In the genomic region with DNA sequence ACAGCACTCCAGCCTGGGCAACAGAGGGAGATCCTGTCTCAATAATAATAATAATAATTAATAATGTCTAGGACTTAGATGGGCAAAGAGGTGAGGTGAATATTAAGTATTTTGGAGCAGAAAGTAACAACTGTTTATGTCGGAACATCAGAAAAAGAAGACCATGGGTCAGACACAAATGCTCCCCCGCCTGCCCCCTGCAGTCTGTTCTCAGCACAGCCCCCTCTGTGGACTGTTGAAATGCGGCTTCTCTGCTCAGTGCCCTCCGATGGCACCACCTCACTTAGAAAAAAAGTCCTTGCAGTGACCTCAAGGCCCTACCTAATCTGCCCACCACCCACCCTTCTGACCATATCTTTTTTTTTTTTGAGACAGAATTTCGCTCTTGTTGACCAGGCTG, we compare ENCODE assay signal across 28 cellular contexts. TPM values are rescaled to one million over a fixed set of nuclear protein-coding genes. Genes with fewer than 3 reads are reported as not detected.
DNase-seq lines count a peak whose midpoint lies in the region; TF ChIP-seq lines count a peak whose summit lies in the region.
"Had no signal": no experiment of that assay in that cellular context is flagged by ENCODE, and none has a peak within 500 bp of the region (broad histone marks: within the 10 kb centered on the region; RNA-seq: fewer than 3 reads in every experiment).

No MANE protein-coding gene starts in this region.

- peak; percentile 20; the same call in 1 of the 2 replicates for TF ChIP-seq CTCF in BE2C (IDR thresholded peaks at IDR 0.05; ENCODE audit: low read depth, low read length)
- 0 out of 2 replicates have a peak, but pooled peaks have one; percentile 9 for TF ChIP-seq CTCF in HFFc6 (IDR thresholded peaks at IDR 0.05)
- TF ChIP-seq CTCF in chondrocyte (IDR thresholded peaks at IDR 0.05) = peak; percentile 7
- TF ChIP-seq CTCF in retinal pigment epithelial cell (conservative IDR thresholded peaks at IDR 0.05; ENCODE audit: low read depth, low read length) = peak; percentile 1
- TF ChIP-seq CTCF in breast epithelium (IDR thresholded peaks at IDR 0.05) = no peak

- no peak for TF ChIP-seq POLR2A in breast epithelium (IDR thresholded peaks at IDR 0.05)

- H3K4me3 ChIP-seq in BE2C (ENCODE audit: low read depth, low read length) (no peak overlapping the region), retinal pigment epithelial cell (ENCODE audit: low read length) (no peak overlapping the region), breast epithelium (no peak overlapping the region)
- H3K4me3 ChIP-seq: A549; BLaER1 treated with 17β-estradiol and CSF1 and Interleukin-3, amounts not matched to agents 10 nM and 100 nM; SK-N-MC had no signal

- H3K36me3 Mint-ChIP-seq in HFFc6 (ENCODE audit: low read depth) = peaks cover 5% of the 10 kb centered on the region
- peaks cover 2% of the 10 kb centered on the region for H3K36me3 Mint-ChIP-seq in chondrocyte (ENCODE audit: low read depth)
- H3K36me3 Mint-ChIP-seq: CD8-positive, alpha-beta T cell had no signal

- DNase-seq in BE2C (no peak), HFFc6 (no peak), chondrocyte (ENCODE audit: low spot score) (no peak), retinal pigment epithelial cell (ENCODE audit: low read depth) (no peak), COLO668 (lab: John Stamatoyannopoulos, UW; ENCODE audit: unreplicated experiment) (no peak), breast epithelium (ENCODE audit: low spot score in 2 of 2) (no peak), NK-92 (lab: John Stamatoyannopoulos, UW; ENCODE audit: unreplicated experiment) (no peak)
- DNase-seq: Calu3; CD8-positive, alpha-beta T cell; DMS153; H7; MV-4-11; NCI-H1417; NCI-H1694 treated with DMSO at 0.1 percent for 48 hours; NCI-H2081 treated with DMSO at 0.1 percent for 48 hours; NCI-H2171 treated with DMSO at 0.1 percent for 48 hours; NCI-H526; SHP77 treated with DMSO at 0.1 percent for 48 hours; SW 1271; T-helper 17 cell had no signal

- no peaks in the 10 kb centered on the region for H3K4me1 ChIP-seq in BE2C
- H3K4me1 ChIP-seq in breast epithelium = no peaks in the 10 kb centered on the region
- H3K4me1 ChIP-seq: A549 had no signal

- H3K4me1 Mint-ChIP-seq in HFFc6 (ENCODE audit: low read depth) = peaks cover 6% of the 10 kb centered on the region; the same call in 1 of the 2 replicates
- H3K4me1 Mint-ChIP-seq in chondrocyte (ENCODE audit: low read depth) = no peaks in the 10 kb centered on the region

- intact Hi-C loops in breast epithelium (cut with DNase I; ENCODE audit: low total_unique reads) = loop anchor here (1.0 kb wide), 1 partner anchor 26 kb away; no protein-coding TSS in a partner anchor

- peaks cover 4% of the 10 kb centered on the region for H3K9me3 Mint-ChIP-seq in HFFc6
- H3K9me3 Mint-ChIP-seq in chondrocyte (ENCODE audit: low read depth) = no peaks in the 10 kb centered on the region
- H3K9me3 Mint-ChIP-seq: CD8-positive, alpha-beta T cell had no signal

- no peak overlapping the region for H3K4me3 Mint-ChIP-seq in HFFc6
- H3K4me3 Mint-ChIP-seq in chondrocyte (ENCODE audit: unreplicated experiment) = no peak overlapping the region
- H3K4me3 Mint-ChIP-seq: CD8-positive, alpha-beta T cell; T-helper 17 cell had no signal

- no peak overlapping the region for H3K27ac Mint-ChIP-seq in HFFc6
- H3K27ac Mint-ChIP-seq in chondrocyte (ENCODE audit: unreplicated experiment) = no peak overlapping the region
- H3K27ac Mint-ChIP-seq: CD8-positive, alpha-beta T cell; T-helper 17 cell had no signal

- H3K27ac ChIP-seq in breast epithelium = no peak overlapping the region
- H3K27ac ChIP-seq: A549; BLaER1 treated with 17β-estradiol and CSF1 and Interleukin-3, amounts not matched to agents 10 nM and 100 nM; HL-60; KMS-11; RWPE1; SK-N-MC had no signal

- peaks cover 20% of the 10 kb centered on the region for H3K27me3 Mint-ChIP-seq in HFFc6 (ENCODE audit: insufficient read depth)
- peaks cover 26% of the 10 kb centered on the region for H3K27me3 Mint-ChIP-seq in chondrocyte (ENCODE audit: low read depth)

- no peaks in the 10 kb centered on the region for H3K27me3 ChIP-seq in BE2C
- no peaks in the 10 kb centered on the region for H3K27me3 ChIP-seq in breast epithelium

- no peaks in the 10 kb centered on the region; the same call in 1 of the 2 replicates for H3K9me3 ChIP-seq in BE2C
- H3K9me3 ChIP-seq in breast epithelium = no peaks in the 10 kb centered on the region
- H3K9me3 ChIP-seq: A549; BLaER1 treated with 17β-estradiol and CSF1 and Interleukin-3, amounts not matched to agents 10 nM and 100 nM had no signal

- no peaks in the 10 kb centered on the region for H3K36me3 ChIP-seq in BE2C
- H3K36me3 ChIP-seq in breast epithelium = no peaks in the 10 kb centered on the region
- H3K36me3 ChIP-seq: BLaER1 treated with 17β-estradiol and CSF1 and Interleukin-3, amounts not matched to agents 10 nM and 100 nM had no signal

RNA-seq across cellular contexts. Expression of gene ETV7, which starts 5.2 kb away (rescaled TPM):
- polyA plus RNA-seq in BE2C (2012; ENCODE audit: insufficient read depth, insufficient read length, low read depth) = 0.52 TPM
- total RNA-seq in HFFc6 (2021; fragmentation: NEBNext Ultra II Directional; extraction: Animal tissue kit (Norgen Biotek cat#: 25700)) = under 1 TPM in 4 of 6 experiments, not detected in 2; 0.20 to 0.32 (median 0.24) TPM
- total RNA-seq in chondrocyte (not detected in 3 replicates), breast epithelium (under 1 TPM; 0.44 to 0.98 (median 0.80) TPM)

RNA-seq across cellular contexts. Expression of gene PXT1, which starts 50.0 kb away (rescaled TPM):
- polyA plus RNA-seq in BE2C (2012; ENCODE audit: insufficient read depth, insufficient read length, low read depth) = not detected
- total RNA-seq in HFFc6 (2021; fragmentation: NEBNext Ultra II Directional; extraction: Animal tissue kit (Norgen Biotek cat#: 25700)) = under 1 TPM in 3 of 6 experiments, not detected in 3; 0.09 to 0.12 (median 0.09) TPM
- total RNA-seq in chondrocyte (not detected in 3 replicates), breast epithelium (under 1 TPM in 1 of 3 donors, not detected in 2; 0.15 TPM)
- total RNA-seq: G401, M059J had no signal
- polyA plus RNA-seq: A549 had no signal

RNA-seq across cellular contexts. Expression of gene KCTD20, which starts 50.2 kb away (rescaled TPM):
- 46.6 TPM for polyA plus RNA-seq in BE2C (2012; ENCODE audit: insufficient read depth, insufficient read length, low read depth)
- total RNA-seq in HFFc6 (2021; fragmentation: NEBNext Ultra II Directional; extraction: Animal tissue kit (Norgen Biotek cat#: 25700)) = 10 to 100 TPM; 53.0 to 81.7 (median 65.4) TPM
- total RNA-seq in chondrocyte = 76.0 to 92.4 TPM (median 89.1 TPM) in 3 replicates
- total RNA-seq in breast epithelium = 10 to 100 TPM; 59.4 to 64.5 (median 61.6) TPM

RNA-seq across cellular contexts. Expression of gene BNIP5, which starts 55.9 kb away (rescaled TPM):
- 0.15 TPM for polyA plus RNA-seq in BE2C (2012; ENCODE audit: insufficient read depth, insufficient read length, low read depth)
- total RNA-seq in HFFc6 (2021; fragmentation: NEBNext Ultra II Directional; extraction: Animal tissue kit (Norgen Biotek cat#: 25700)) = not detected
- total RNA-seq in chondrocyte (not detected in 3 replicates), breast epithelium (under 1 TPM in 1 of 3 donors, not detected in 2; under 0.01 TPM)
- total RNA-seq: CD8-positive, alpha-beta T cell; G401; H7; M059J; T-helper 17 cell had no signal
- polyA plus RNA-seq: A549 had no signal

Comparison
In these comparisons a context has a peak if more than half of its experiments do, and no peak if none do; other contexts are left out.
1. CTCF ChIP-seq: peak in BE2C (single experiment), HFFc6 (single experiment), chondrocyte (single experiment) and retinal pigment epithelial cell (single experiment); none in breast epithelium (0 of 3).